In genomic region chr17:68246271-68247028, GRCh38 we compare ENCODE assay signal across 8 cellular contexts. TPM values are rescaled to one million over a fixed set of nuclear protein-coding genes. Genes with fewer than 3 reads are reported as not detected.
DNase-seq lines count a peak whose midpoint lies in the region; ATAC-seq, FAIRE-seq and TF ChIP-seq lines count a peak whose summit lies in the region.

No MANE protein-coding gene starts in this region.

- no peak for ATAC-seq in activated T-cell treated with anti-CD3 and anti-CD28 coated beads, Interleukin-2, amount 50 U/mL, for 72 hours (replicated peaks in 1 of 2)

- no peak for TF ChIP-seq CTCF in GM12865 (IDR thresholded peaks at IDR 0.05; ENCODE audit: insufficient read depth, low read depth, low read length, missing control alignments)

- no peaks in the 10 kb centered on the region for H3K9me3 Mint-ChIP-seq in activated T-cell treated with anti-CD3 and anti-CD28 coated beads, Interleukin-2, amount 50 U/mL, for 72 hours

- DNase-seq in GM12865 (ENCODE audit: low read depth) (no peak), mesenchymal stem cell (no peak), H54 (ENCODE audit: insufficient read length, low spot score) (no peak), NCI-H1694 (lab: John Stamatoyannopoulos, UW) (no peak), NCI-H2196 treated with DMSO at 0.1 percent for 48 hours (lab: John Stamatoyannopoulos, UW; ENCODE audit: unreplicated experiment) (no peak), AG08396 (ENCODE audit: low spot score) (no peak)
- DNase-seq in activated T-cell treated with anti-CD3 and anti-CD28 coated beads, Interleukin-2, amount 50 U/mL, for 72 hours, result no peak

- no peak overlapping the region for H2BK5ac ChIP-seq in mesenchymal stem cell (ENCODE audit: low read depth, low read length, poor library complexity, severe bottlenecking)

- H2BK15ac ChIP-seq in mesenchymal stem cell (ENCODE audit: low read depth, poor library complexity, severe bottlenecking), result no peak overlapping the region

- H2AK5ac ChIP-seq in mesenchymal stem cell (ENCODE audit: low read length, severe bottlenecking), result no peak overlapping the region

- 95% methylated on average over 22 of the region's 24 CpGs for WGBS in mesenchymal stem cell

- peaks cover 7% of the 10 kb centered on the region for H3K79me2 ChIP-seq in ACC112 (ENCODE audit: control insufficient read depth, insufficient read depth, low read length, unreplicated experiment)

- peaks cover 43% of the 10 kb centered on the region for H3K4me1 Mint-ChIP-seq in activated T-cell treated with anti-CD3 and anti-CD28 coated beads, Interleukin-2, amount 50 U/mL, for 72 hours (ENCODE audit: low read depth)

- H3K27ac Mint-ChIP-seq in activated T-cell treated with anti-CD3 and anti-CD28 coated beads, Interleukin-2, amount 50 U/mL, for 72 hours, result peak overlapping the region; percentile 100

- no peak overlapping the region for H3K23ac ChIP-seq in mesenchymal stem cell (ENCODE audit: low read length in 2 of 2)

- TF ChIP-seq POLR2A in H54 (IDR thresholded peaks at IDR 0.05; ENCODE audit: low read depth, low read length), result no peak

- no peak for FAIRE-seq in H54 (lab: Jason Lieb, UNC)

- no peak overlapping the region for H3K18ac ChIP-seq in mesenchymal stem cell (ENCODE audit: low read depth in 1 of 2, low read length in 2 of 2)

- no peak overlapping the region for H3K27ac ChIP-seq in ACC112 (ENCODE audit: low read depth, low read length)
- no peak overlapping the region for H3K27ac ChIP-seq in mesenchymal stem cell (ENCODE audit: low read length, poor library complexity, severe bottlenecking)

- H2AFZ ChIP-seq in ACC112 (ENCODE audit: low read length, unreplicated experiment) (no peak overlapping the region), mesenchymal stem cell (ENCODE audit: low read depth, low read length) (no peak overlapping the region)

- H3K4ac ChIP-seq in mesenchymal stem cell (ENCODE audit: low read depth in 1 of 2, low read length in 2 of 2), result no peak overlapping the region

- peaks cover 5 to 15% of the 10 kb centered on the region in 2 donors for H3K36me3 Mint-ChIP-seq in activated T-cell treated with anti-CD3 and anti-CD28 coated beads, Interleukin-2, amount 50 U/mL, for 72 hours (ENCODE audit: insufficient read depth in 2 of 2)

- H3K4me3 ChIP-seq in ACC112 (ENCODE audit: low read depth, low read length), result peak overlapping the region; percentile 87
- peak overlapping the region; percentile 98 for H3K4me3 ChIP-seq in GM12865 (ENCODE audit: low read depth, low read length)
- peak overlapping the region in 1 of 2 experiments; percentile 90 for H3K4me3 ChIP-seq in mesenchymal stem cell (ENCODE audit: insufficient read depth in 1 of 2, low read depth in 1 of 2, low read length in 2 of 2)

- peaks cover 7% of the 10 kb centered on the region for H3K4me1 ChIP-seq in ACC112 (ENCODE audit: control insufficient read depth, insufficient read depth, low read length, unreplicated experiment)
- H3K4me1 ChIP-seq in mesenchymal stem cell (ENCODE audit: control insufficient read depth, insufficient read depth, low read depth, low read length), result peaks cover 6% of the 10 kb centered on the region

- H3K14ac ChIP-seq in mesenchymal stem cell (ENCODE audit: low read length in 2 of 2), result no peak overlapping the region

- H3K9ac ChIP-seq in mesenchymal stem cell (ENCODE audit: low read length), result peak overlapping the region; percentile 97

- H3K27me3 Mint-ChIP-seq in activated T-cell treated with anti-CD3 and anti-CD28 coated beads, Interleukin-2, amount 50 U/mL, for 72 hours (ENCODE audit: low read depth), result no peaks in the 10 kb centered on the region

- H3K27me3 ChIP-seq in ACC112 (ENCODE audit: insufficient read depth, low read length), result no peaks in the 10 kb centered on the region
- H3K27me3 ChIP-seq in mesenchymal stem cell (ENCODE audit: control insufficient read depth in 1 of 2, insufficient read depth in 1 of 2, low read length in 2 of 2), result no peaks in the 10 kb centered on the region

- peak overlapping the region; percentile 92 to 100 for H3K4me3 Mint-ChIP-seq in activated T-cell treated with anti-CD3 and anti-CD28 coated beads, Interleukin-2, amount 50 U/mL, for 72 hours

- no peak overlapping the region for H4K8ac ChIP-seq in mesenchymal stem cell (ENCODE audit: low read length)

- no peak overlapping the region for H2BK12ac ChIP-seq in mesenchymal stem cell (ENCODE audit: low read length in 2 of 2)

- H2BK120ac ChIP-seq in mesenchymal stem cell (ENCODE audit: low read depth, low read length), result peak overlapping the region; percentile 61

- H3K4me2 ChIP-seq in mesenchymal stem cell (ENCODE audit: low read length, poor library complexity, severe bottlenecking), result no peak overlapping the region

- peaks cover 11% of the 10 kb centered on the region for H3K79me1 ChIP-seq in mesenchymal stem cell (replicated peaks; ENCODE audit: low read length, poor library complexity, severe bottlenecking)

- no peaks in the 10 kb centered on the region for H3K9me3 ChIP-seq in mesenchymal stem cell (ENCODE audit: control insufficient read depth, low read length)

- H4K91ac ChIP-seq in mesenchymal stem cell (ENCODE audit: low read length), result no peak overlapping the region

- H3K36me3 ChIP-seq in ACC112 (ENCODE audit: insufficient read depth, low read length) (no peaks in the 10 kb centered on the region), mesenchymal stem cell (ENCODE audit: control insufficient read depth in 1 of 2, insufficient read depth in 2 of 2, low read depth in 1 of 2, low read length in 2 of 2) (peaks cover 0 to 18% of the 10 kb centered on the region in 2 experiments)

RNA-seq across cellular contexts. Expression of gene AMZ2, which starts 1.4 kb away (rescaled TPM):
- 100 to 1,000 TPM; 185 to 224 TPM for total RNA-seq in activated T-cell treated with anti-CD3 and anti-CD28 coated beads, Interleukin-2, amount 50 U/mL, for 72 hours
- polyA plus RNA-seq in mesenchymal stem cell (2013, experiment 1 of 2), result 106 TPM
- 97.9 TPM for polyA plus RNA-seq in mesenchymal stem cell (2013, experiment 2 of 2)

RNA-seq across cellular contexts. Expression of gene SLC16A6, which starts 44.5 kb away (rescaled TPM):
- total RNA-seq in activated T-cell treated with anti-CD3 and anti-CD28 coated beads, Interleukin-2, amount 50 U/mL, for 72 hours, result 1 to 10 TPM; 5.9 to 8.7 TPM
- polyA plus RNA-seq in mesenchymal stem cell (2013, experiment 1 of 2), result 48.0 TPM
- 49.8 TPM for polyA plus RNA-seq in mesenchymal stem cell (2013, experiment 2 of 2)

RNA-seq across cellular contexts. Expression of gene ARSG, which starts 44.8 kb away (rescaled TPM):
- total RNA-seq in activated T-cell treated with anti-CD3 and anti-CD28 coated beads, Interleukin-2, amount 50 U/mL, for 72 hours, result 10 to 100 TPM; 24.2 to 24.6 TPM
- 4.5 TPM for polyA plus RNA-seq in mesenchymal stem cell (2013, experiment 1 of 2)
- polyA plus RNA-seq in mesenchymal stem cell (2013, experiment 2 of 2), result 4.7 TPM
